ENCODE assay signal across 11 cellular contexts in the genomic region with DNA sequence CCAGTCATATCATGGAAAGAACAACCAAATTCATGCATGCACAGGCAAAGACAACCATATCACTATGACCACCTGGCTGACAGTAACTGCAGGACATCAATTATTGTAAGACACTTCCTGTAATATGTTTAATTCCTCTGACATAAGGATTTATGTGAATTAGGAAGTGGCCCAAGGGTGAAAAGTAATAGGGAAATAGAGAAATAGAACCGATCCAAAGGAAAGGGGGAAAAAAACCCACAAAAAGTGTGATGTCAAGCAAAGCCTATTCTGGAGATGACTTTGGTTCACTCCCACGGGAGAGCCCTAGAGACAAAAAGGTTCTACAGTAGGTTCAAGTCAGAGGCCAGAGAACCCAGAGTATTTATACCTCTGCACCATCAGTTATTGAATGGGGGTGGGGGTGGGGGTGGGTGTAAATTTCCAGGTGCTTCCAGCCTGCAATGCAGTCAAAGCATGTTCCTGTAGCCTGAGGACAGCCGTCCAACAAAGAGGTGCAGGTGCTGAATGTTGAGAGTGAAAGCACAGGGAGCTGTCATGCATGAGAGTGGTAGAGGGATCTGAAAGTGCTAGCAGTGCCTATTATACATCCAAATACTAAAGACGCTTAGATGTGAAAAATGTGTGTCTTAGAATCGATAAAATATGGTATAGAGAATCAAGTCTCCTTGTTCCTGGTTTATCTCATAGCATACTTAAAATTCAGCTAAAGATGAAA.
DNase-seq lines count a peak whose midpoint lies in the region; ATAC-seq lines count a peak whose summit lies in the region.
"Had no signal": no experiment of that assay in that cellular context is flagged by ENCODE, and none has a peak within 500 bp of the region (broad histone marks: within the 10 kb centered on the region; RNA-seq: fewer than 3 reads in every experiment).

No MANE protein-coding gene starts in this region.

- ATAC-seq in GM21526 (IDR thresholded peaks at IDR 0.05; ENCODE audit: low FRiP score, unreplicated experiment) (peak; percentile 90), HG03103 (IDR thresholded peaks at IDR 0.05; ENCODE audit: low read depth, unreplicated experiment) (peak; percentile 89)
- ATAC-seq: right lobe of liver had no signal

- DNase-seq in DMS153 (lab: John Stamatoyannopoulos, UW): peak; percentile 3
- no peak for DNase-seq in DMS153 treated with DMSO at 0.1 percent for 48 hours (lab: John Stamatoyannopoulos, UW; ENCODE audit: unreplicated experiment)
- DNase-seq in left kidney (ENCODE audit: low read depth, low spot score): peak; percentile 26
- DNase-seq in AG08396 (ENCODE audit: low spot score): no peak
- DNase-seq in HPDE6-E6E7 (ENCODE audit: extremely low spot score): no peak
- DNase-seq in stimulated activated CD4-positive, alpha-beta T cell treated with anti-CD3 and anti-CD28 coated beads, Interleukin-15, amount 100 ng/mL, for 24 hours: no peak
- DNase-seq: activated T-cell treated with anti-CD3 and anti-CD28 coated beads, Interleukin-2, amount 50 U/mL, for 1 hour; central memory CD4-positive, alpha-beta T cell; right lobe of liver had no signal

Comparison
In these comparisons a context has a peak if more than half of its experiments do, and no peak if none do; other contexts are left out.
1. DNase-seq: peak in DMS153 (single experiment) and left kidney (single experiment); none in DMS153 treated with DMSO at 0.1 percent for 48 hours (single experiment), AG08396 (single experiment), HPDE6-E6E7 (single experiment) and stimulated activated CD4-positive, alpha-beta T cell treated with anti-CD3 and anti-CD28 coated beads, Interleukin-15, amount 100 ng/mL, for 24 hours (single experiment).